Comparison of ENCODE assay signal across 17 cellular contexts in the genomic region with DNA sequence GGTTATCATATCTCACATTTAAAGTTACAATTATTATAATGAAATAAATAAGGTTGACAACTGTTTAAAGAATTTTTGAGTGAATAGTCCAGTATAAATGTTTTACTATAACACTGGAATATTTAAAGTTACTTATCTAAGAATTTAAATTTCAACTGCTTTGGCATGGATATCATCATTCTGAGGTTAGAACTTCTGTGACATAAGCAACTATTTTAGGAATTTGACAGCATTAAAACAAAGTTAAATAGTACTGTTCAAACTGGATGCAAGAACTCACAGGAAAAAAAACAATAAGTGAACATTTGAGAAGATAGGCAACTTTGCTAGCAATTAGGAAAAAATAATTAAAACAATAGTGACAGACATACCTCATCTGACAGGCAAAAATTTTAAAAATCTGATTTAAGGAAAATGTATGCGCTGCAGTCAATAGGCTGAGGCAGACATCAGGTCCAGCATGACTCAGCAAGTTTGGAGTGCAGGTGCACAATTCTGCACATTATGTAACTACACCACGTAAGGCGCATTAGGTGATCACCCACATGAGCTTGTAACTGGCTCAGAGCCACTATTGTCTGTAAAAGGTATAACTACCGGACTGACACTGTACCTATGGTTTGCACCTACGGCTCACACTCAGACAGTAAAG.
A peak's percentile ranks its signal among the peaks of the same experiment; 100 is the strongest.
DNase-seq lines count a peak whose midpoint lies in the region; ATAC-seq and TF ChIP-seq lines count a peak whose summit lies in the region.
"Had no signal": no experiment of that assay in that cellular context is flagged by ENCODE, and none has a peak within 500 bp of the region (broad histone marks: within the 10 kb centered on the region; RNA-seq: fewer than 3 reads in every experiment).

No MANE protein-coding gene starts in this region.

- H3K27ac ChIP-seq in HEK293 (ENCODE audit: extremely low read depth, low read depth, low read length) (no peak overlapping the region), SJCRH30 (no peak overlapping the region), iPS-20b (ENCODE audit: low read length) (no peak overlapping the region)
- H3K27ac ChIP-seq: C4-2B, tibial artery had no signal

- CTCF ChIA-PET in HEK293 (lab: Yijun Ruan, JAX) = interaction anchor here (1.2 kb wide), 1 partner anchor 11 kb away, joined by 3 read pairs; no protein-coding TSS in a partner anchor

- H3K4me3 ChIP-seq in HEK293 (ENCODE audit: low read depth, low read length) (no peak overlapping the region), SJCRH30 (no peak overlapping the region), iPS-20b (ENCODE audit: low read length) (peak overlapping the region; percentile 23)
- H3K4me3 ChIP-seq: tibial artery had no signal

- H3K9me3 ChIP-seq in HEK293 (ENCODE audit: control insufficient read depth, insufficient read depth, low read depth, low read length) = no peaks in the 10 kb centered on the region
- H3K9me3 ChIP-seq in SJCRH30 (replicated peaks) = peaks cover 2% of the 10 kb centered on the region; the same call in 1 of the 2 replicates
- peaks cover 22% of the 10 kb centered on the region for H3K9me3 ChIP-seq in iPS-20b (ENCODE audit: insufficient read depth, low read depth, low read length)
- H3K9me3 ChIP-seq: tibial artery had no signal

- H3K27me3 ChIP-seq in SJCRH30 = no peaks in the 10 kb centered on the region
- H3K27me3 ChIP-seq in iPS-20b (ENCODE audit: insufficient read depth, low read length) = no peaks in the 10 kb centered on the region
- H3K27me3 ChIP-seq: tibial artery had no signal

- POLR2A ChIA-PET in HEK293 (lab: Yijun Ruan, JAX) = no interaction called here

- no peak overlapping the region for H3K9ac ChIP-seq in iPS-20b (ENCODE audit: low read depth, low read length)

- TF ChIP-seq CTCF in HEK293 (tag by site-specific recombination; IDR thresholded peaks at IDR 0.05) = no peak

- no peak for ATAC-seq in HG02870 (IDR thresholded peaks at IDR 0.05; ENCODE audit: unreplicated experiment)
- no peak for ATAC-seq in GM18873 (IDR thresholded peaks at IDR 0.05; ENCODE audit: low FRiP score, unreplicated experiment)

- in situ Hi-C loops in Caki2 (cut with HindIII; ENCODE audit: low pct_unique_long_range_greater_than_20kb, low sequenced_read_pairs) = no loop called here

- peak; percentile 10 for DNase-seq in Caki2 (ENCODE audit: low read depth)
- DNase-seq in SJCRH30 = peak; percentile 24 to 41
- DNase-seq in T-helper 9 cell = no peak
- DNase-seq: activated CD4-positive, CD25-positive, alpha-beta regulatory T cell; activated naive CD4-positive, alpha-beta T cell; head of caudate nucleus; HFFc6; kidney glomerular epithelial cell; NCI-H187 treated with DMSO at 0.1 percent for 48 hours; nucleus accumbens; T-helper 1 cell; tibial artery had no signal

- H3K36me3 ChIP-seq in HEK293 (ENCODE audit: control insufficient read depth in 2 of 2, insufficient read depth in 1 of 2, low read length in 2 of 2) (no peaks in the 10 kb centered on the region), SJCRH30 (no peaks in the 10 kb centered on the region), iPS-20b (ENCODE audit: insufficient read depth, low read depth, low read length) (peaks cover 12% of the 10 kb centered on the region; the same call in 1 of the 2 replicates)
- H3K36me3 ChIP-seq: tibial artery had no signal

- H3K4me1 ChIP-seq in HEK293 (ENCODE audit: control insufficient read depth, insufficient read depth, low read length) = peaks cover 11% of the 10 kb centered on the region; the same call in 1 of the 2 replicates
- H3K4me1 ChIP-seq in SJCRH30 = peaks cover 29% of the 10 kb centered on the region
- H3K4me1 ChIP-seq in iPS-20b (ENCODE audit: insufficient read depth, low read length) = peaks cover 35% of the 10 kb centered on the region

TF ChIP-seq in HEK293, 187 proteins besides CTCF, POLR2A, EP300 and RAD21 (continues in another document):
- TF ChIP-seq ZNF626 (tag by site-specific recombination; IDR thresholded peaks at IDR 0.05) (peak; percentile 99), ZNF510 (tag by site-specific recombination; IDR thresholded peaks at IDR 0.05; ENCODE audit: insufficient replicate concordance) (peak; percentile 64), HOXC10 (CRISPR knock-in tag; IDR thresholded peaks at IDR 0.05) (no peak), ZNF544 (tag by site-specific recombination; IDR thresholded peaks at IDR 0.05) (no peak), ZNF184 (tag by site-specific recombination; IDR thresholded peaks at IDR 0.05) (peak; percentile 76), ZSCAN23 (tag by site-specific recombination; IDR thresholded peaks at IDR 0.05) (no peak), ZNF76 (tag by site-specific recombination; IDR thresholded peaks at IDR 0.05; ENCODE audit: borderline replicate concordance, low read depth) (no peak), ZNF610 (tag by site-specific recombination; IDR thresholded peaks at IDR 0.05; ENCODE audit: borderline replicate concordance) (peak; percentile 86; the same call in 1 of the 2 replicates), ZNF558 (tag by site-specific recombination; IDR thresholded peaks at IDR 0.05) (peak; percentile 57; the same call in 1 of the 2 replicates), ZFP41 (tag by site-specific recombination; IDR thresholded peaks at IDR 0.05; ENCODE audit: borderline replicate concordance) (no peak), ZFP37 (tag by site-specific recombination; IDR thresholded peaks at IDR 0.05) (no peak), ZNF501 (tag by site-specific recombination; IDR thresholded peaks at IDR 0.05) (no peak), IKZF3 (tag by site-specific recombination; IDR thresholded peaks at IDR 0.05) (no peak)
- TF ChIP-seq, protein P1, sequence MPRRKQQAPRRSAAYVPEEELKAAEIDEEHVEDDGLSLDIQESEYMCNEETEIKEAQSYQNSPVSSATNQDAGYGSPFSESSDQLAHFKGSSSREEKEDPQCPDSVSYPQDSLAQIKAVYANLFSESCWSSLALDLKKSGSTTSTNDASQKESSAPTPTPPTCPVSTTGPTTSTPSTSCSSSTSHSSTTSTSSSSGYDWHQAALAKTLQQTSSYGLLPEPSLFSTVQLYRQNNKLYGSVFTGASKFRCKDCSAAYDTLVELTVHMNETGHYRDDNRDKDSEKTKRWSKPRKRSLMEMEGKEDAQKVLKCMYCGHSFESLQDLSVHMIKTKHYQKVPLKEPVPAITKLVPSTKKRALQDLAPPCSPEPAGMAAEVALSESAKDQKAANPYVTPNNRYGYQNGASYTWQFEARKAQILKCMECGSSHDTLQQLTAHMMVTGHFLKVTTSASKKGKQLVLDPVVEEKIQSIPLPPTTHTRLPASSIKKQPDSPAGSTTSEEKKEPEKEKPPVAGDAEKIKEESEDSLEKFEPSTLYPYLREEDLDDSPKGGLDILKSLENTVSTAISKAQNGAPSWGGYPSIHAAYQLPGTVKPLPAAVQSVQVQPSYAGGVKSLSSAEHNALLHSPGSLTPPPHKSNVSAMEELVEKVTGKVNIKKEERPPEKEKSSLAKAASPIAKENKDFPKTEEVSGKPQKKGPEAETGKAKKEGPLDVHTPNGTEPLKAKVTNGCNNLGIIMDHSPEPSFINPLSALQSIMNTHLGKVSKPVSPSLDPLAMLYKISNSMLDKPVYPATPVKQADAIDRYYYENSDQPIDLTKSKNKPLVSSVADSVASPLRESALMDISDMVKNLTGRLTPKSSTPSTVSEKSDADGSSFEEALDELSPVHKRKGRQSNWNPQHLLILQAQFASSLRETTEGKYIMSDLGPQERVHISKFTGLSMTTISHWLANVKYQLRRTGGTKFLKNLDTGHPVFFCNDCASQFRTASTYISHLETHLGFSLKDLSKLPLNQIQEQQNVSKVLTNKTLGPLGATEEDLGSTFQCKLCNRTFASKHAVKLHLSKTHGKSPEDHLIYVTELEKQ (tag by site-specific recombination; IDR thresholded peaks at IDR 0.05; ENCODE audit: borderline replicate concordance) = no peak
- TF ChIP-seq, protein P2, sequence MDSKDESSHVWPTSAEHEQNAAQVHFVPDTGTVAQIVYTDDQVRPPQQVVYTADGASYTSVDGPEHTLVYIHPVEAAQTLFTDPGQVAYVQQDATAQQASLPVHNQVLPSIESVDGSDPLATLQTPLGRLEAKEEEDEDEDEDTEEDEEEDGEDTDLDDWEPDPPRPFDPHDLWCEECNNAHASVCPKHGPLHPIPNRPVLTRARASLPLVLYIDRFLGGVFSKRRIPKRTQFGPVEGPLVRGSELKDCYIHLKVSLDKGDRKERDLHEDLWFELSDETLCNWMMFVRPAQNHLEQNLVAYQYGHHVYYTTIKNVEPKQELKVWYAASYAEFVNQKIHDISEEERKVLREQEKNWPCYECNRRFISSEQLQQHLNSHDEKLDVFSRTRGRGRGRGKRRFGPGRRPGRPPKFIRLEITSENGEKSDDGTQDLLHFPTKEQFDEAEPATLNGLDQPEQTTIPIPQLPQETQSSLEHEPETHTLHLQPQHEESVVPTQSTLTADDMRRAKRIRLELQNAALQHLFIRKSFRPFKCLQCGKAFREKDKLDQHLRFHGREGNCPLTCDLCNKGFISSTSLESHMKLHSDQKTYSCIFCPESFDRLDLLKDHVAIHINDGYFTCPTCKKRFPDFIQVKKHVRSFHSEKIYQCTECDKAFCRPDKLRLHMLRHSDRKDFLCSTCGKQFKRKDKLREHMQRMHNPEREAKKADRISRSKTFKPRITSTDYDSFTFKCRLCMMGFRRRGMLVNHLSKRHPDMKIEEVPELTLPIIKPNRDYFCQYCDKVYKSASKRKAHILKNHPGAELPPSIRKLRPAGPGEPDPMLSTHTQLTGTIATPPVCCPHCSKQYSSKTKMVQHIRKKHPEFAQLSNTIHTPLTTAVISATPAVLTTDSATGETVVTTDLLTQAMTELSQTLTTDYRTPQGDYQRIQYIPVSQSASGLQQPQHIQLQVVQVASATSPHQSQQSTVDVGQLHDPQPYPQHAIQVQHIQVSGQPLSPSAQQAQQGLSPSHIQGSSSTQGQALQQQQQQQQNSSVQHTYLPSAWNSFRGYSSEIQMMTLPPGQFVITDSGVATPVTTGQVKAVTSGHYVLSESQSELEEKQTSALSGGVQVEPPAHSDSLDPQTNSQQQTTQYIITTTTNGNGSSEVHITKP (tag by site-specific recombination; IDR thresholded peaks at IDR 0.05) = no peak
- TF ChIP-seq, protein P3, sequence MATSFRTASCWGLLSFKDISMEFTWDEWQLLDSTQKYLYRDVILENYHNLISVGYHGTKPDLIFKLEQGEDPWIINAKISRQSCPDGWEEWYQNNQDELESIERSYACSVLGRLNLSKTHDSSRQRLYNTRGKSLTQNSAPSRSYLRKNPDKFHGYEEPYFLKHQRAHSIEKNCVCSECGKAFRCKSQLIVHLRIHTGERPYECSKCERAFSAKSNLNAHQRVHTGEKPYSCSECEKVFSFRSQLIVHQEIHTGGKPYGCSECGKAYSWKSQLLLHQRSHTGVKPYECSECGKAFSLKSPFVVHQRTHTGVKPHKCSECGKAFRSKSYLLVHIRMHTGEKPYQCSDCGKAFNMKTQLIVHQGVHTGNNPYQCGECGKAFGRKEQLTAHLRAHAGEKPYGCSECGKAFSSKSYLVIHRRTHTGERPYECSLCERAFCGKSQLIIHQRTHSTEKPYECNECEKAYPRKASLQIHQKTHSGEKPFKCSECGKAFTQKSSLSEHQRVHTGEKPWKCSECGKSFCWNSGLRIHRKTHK (tag by site-specific recombination; IDR thresholded peaks at IDR 0.05) = peak; percentile 48; the same call in 1 of the 2 replicates
